ENCODE assay signal across 22 cellular contexts in the genomic region with DNA sequence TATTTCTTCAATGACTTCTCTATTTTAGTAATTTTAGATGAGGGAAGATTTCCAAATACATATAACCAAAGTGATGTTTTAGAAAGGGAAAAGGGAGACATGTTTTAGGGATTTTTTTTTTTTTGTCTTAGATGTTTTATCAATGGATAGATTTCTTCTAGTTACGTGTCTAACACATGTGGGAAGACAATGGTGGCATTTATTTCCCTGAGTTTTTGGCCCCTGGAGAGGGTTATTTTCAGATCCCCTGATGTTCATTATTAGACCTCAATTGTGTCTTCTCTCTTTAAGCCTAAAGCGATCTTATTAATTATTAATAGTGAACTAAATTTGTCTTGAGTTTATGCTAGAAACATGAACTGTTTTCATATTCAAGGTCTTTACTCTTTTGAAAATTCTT.
"Had no signal": no experiment of that assay in that cellular context is flagged by ENCODE, and none has a peak within 500 bp of the region (broad histone marks: within the 10 kb centered on the region; RNA-seq: fewer than 3 reads in every experiment).

No MANE protein-coding gene starts in this region.

- H3K9me3 ChIP-seq: MG63, SJSA1 had no signal

- H3K27me3 Mint-ChIP-seq: T-cell had no signal

- DNase-seq: KBM-7, MG63, NCI-H1092, NCI-H1105 treated with DMSO at 0.1 percent for 48 hours, NCI-H1417 treated with DMSO at 0.1 percent for 48 hours, NCI-H146, NCI-H1694 treated with DMSO at 0.1 percent for 48 hours, NCI-H2029, NCI-H2081 treated with DMSO at 0.1 percent for 48 hours, NCI-H2171, NCI-H226, NCI-H446, NCI-H510A, NCI-H524 treated with DMSO at 0.1 percent for 48 hours, NCI-H69, NCI-H774, Right ventricle myocardium superior, RPMI8226, SIG-M5, SW 1271, T-cell had no signal

- H3K4me3 Mint-ChIP-seq: T-cell had no signal

- ATAC-seq: T-cell had no signal

- H3K27ac Mint-ChIP-seq: T-cell had no signal

- H3K27ac ChIP-seq: SJSA1 had no signal

- H3K9me3 Mint-ChIP-seq: T-cell had no signal

- H3K27me3 ChIP-seq: MG63, SJSA1 had no signal

- H3K4me3 ChIP-seq: MG63, SJSA1 had no signal

- H3K4me1 Mint-ChIP-seq: T-cell had no signal
